Comparison of ENCODE assay signal across 1 cellular context in the genomic region with DNA sequence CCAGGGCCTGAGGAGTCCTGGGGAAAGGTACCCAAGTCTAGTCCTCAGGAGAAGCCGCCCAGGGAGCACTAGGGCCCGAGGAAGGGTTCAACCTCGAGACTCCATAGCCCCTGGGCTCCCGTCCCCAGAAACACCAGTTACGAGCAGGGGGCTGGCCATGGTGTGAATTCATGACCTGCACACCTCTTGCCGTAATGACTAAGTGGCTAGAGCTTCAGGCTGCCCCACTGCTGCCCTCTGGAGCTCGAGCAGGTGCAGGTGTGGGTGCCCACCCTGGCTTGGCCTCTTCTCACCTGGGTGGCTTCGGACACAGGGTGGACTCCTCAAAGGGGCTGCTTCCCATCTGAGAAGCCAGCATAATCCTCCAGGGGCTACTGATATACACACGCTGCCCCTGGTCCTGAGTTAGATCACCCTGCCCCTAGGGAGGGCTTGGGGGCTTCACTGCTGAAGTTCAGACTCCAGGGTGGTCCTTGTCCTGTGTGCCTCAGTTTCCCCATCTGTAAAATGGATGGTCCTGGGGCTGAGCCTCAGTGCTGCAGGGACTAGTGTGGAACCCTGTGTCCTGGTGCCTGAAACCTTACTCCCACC.
TF ChIP-seq lines count a peak whose summit lies in the region.

No MANE protein-coding gene starts in this region.

TF ChIP-seq in HepG2, 621 proteins besides CTCF, POLR2A, EP300 and RAD21 (continued from another document):
- TF ChIP-seq, protein P1, sequence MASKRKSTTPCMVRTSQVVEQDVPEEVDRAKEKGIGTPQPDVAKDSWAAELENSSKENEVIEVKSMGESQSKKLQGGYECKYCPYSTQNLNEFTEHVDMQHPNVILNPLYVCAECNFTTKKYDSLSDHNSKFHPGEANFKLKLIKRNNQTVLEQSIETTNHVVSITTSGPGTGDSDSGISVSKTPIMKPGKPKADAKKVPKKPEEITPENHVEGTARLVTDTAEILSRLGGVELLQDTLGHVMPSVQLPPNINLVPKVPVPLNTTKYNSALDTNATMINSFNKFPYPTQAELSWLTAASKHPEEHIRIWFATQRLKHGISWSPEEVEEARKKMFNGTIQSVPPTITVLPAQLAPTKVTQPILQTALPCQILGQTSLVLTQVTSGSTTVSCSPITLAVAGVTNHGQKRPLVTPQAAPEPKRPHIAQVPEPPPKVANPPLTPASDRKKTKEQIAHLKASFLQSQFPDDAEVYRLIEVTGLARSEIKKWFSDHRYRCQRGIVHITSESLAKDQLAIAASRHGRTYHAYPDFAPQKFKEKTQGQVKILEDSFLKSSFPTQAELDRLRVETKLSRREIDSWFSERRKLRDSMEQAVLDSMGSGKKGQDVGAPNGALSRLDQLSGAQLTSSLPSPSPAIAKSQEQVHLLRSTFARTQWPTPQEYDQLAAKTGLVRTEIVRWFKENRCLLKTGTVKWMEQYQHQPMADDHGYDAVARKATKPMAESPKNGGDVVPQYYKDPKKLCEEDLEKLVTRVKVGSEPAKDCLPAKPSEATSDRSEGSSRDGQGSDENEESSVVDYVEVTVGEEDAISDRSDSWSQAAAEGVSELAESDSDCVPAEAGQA (IDR thresholded peaks at IDR 0.05; ENCODE audit: low read depth), result no peak
- TF ChIP-seq, protein P1 (CRISPR knock-in tag; IDR thresholded peaks at IDR 0.05; ENCODE audit: borderline replicate concordance), result no peak
